ENCODE assay signal across 20 cellular contexts in the genomic region with DNA sequence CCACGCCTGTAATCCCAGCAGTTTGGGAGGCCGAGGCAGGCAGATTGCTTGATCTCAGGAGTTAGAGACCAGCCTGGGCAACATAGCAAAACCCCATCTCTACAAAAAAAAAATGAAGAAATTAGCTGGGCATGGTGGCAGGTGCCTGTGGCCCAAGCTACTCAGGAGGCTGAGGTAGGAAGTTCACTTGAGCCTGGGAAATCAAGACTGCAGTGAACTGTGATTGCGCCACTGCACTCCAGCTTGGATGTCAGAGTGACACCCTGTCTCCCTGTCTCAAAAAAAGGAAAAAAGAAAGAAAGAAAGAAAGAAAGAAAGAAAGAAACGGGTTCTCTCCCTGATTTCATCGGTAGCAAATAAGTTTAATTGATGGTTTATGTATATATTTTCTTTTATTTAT.
A peak's percentile ranks its signal among the peaks of the same experiment; 100 is the strongest.
DNase-seq lines count a peak whose midpoint lies in the region; TF ChIP-seq lines count a peak whose summit lies in the region.
"Had no signal": no experiment of that assay in that cellular context is flagged by ENCODE, and none has a peak within 500 bp of the region (broad histone marks: within the 10 kb centered on the region; RNA-seq: fewer than 3 reads in every experiment).

No MANE protein-coding gene starts in this region.

- H3K36me3 Mint-ChIP-seq in Calu3 (ENCODE audit: insufficient read depth, unreplicated experiment): no peaks in the 10 kb centered on the region
- H3K36me3 Mint-ChIP-seq: IgD-negative memory B cell had no signal

- DNase-seq in Calu3 (no peak), HT-29 (ENCODE audit: low spot score) (peak; percentile 23), amniotic epithelial cell (ENCODE audit: low read depth) (peak; percentile 11), epithelial cell of prostate (ENCODE audit: low read depth, low spot score) (no peak), ecto neural progenitor cell (ENCODE audit: low spot score) (no peak), NCI-H2107 (lab: John Stamatoyannopoulos, UW) (no peak)
- no peak for DNase-seq in activated naive CD4-positive, alpha-beta T cell treated with anti-CD3 and anti-CD28 coated beads, Interleukin-2, amount 50 U/mL, for 16 hours
- DNase-seq in activated effector memory CD4-positive, alpha-beta T cell treated with anti-CD3 and anti-CD28 coated beads, Interleukin-2, amount 50 U/mL, for 16 hours: no peak
- DNase-seq: DMS153, H9, NCI-H1048, NCI-H1436 treated with DMSO at 0.1 percent for 48 hours, NCI-H187 treated with DMSO at 0.1 percent for 48 hours, NCI-H446, NCI-H524 treated with DMSO at 0.1 percent for 48 hours, NCI-H774, SHP77 had no signal

- H3K27ac ChIP-seq in epithelial cell of prostate: peak overlapping the region; percentile 84
- H3K27ac ChIP-seq: KMS-11 had no signal

- CTCF ChIA-PET in Calu3 (lab: Charles Lee): interaction anchor here (1.0 to 1.8 kb wide), 2 partner anchors 8 to 16 kb away, joined by 5 to 11 read pairs; no protein-coding TSS in a partner anchor

- intact Hi-C loops in Calu3 (cut with micrococcal nuclease; ENCODE audit: unreplicated experiment): loop anchor here (10.0 kb wide), 2 partner anchors 245 to 395 kb away; a partner anchor contains a TSS

- peak overlapping the region; percentile 89 for H3K27ac Mint-ChIP-seq in Calu3 (ENCODE audit: unreplicated experiment)
- H3K27ac Mint-ChIP-seq: IgD-negative memory B cell had no signal

- no peaks in the 10 kb centered on the region for H3K27me3 Mint-ChIP-seq in Calu3 (ENCODE audit: unreplicated experiment)

- H3K9me3 Mint-ChIP-seq in Calu3 (ENCODE audit: low read depth, unreplicated experiment): peaks cover 3% of the 10 kb centered on the region
- H3K9me3 Mint-ChIP-seq: HFFc6, IgD-negative memory B cell had no signal

- no TSS peak for BruUV-seq in Calu3 (replicated peaks; lab: Mats Ljungman, UMichigan)

- H3K4me3 Mint-ChIP-seq in Calu3 (ENCODE audit: low read depth, unreplicated experiment): no peak overlapping the region
- H3K4me3 Mint-ChIP-seq: H9, IgD-negative memory B cell had no signal

- peaks cover 52% of the 10 kb centered on the region for H3K4me1 Mint-ChIP-seq in Calu3 (ENCODE audit: low read depth, unreplicated experiment)
- H3K4me1 Mint-ChIP-seq: IgD-negative memory B cell had no signal

- no peak for TF ChIP-seq CTCF in Calu3 (IDR thresholded peaks at IDR 0.05; ENCODE audit: unreplicated experiment)

Comparison
In these comparisons a context has a peak if more than half of its experiments do, and no peak if none do; other contexts are left out.
1. DNase-seq: peak in HT-29 (single experiment) and amniotic epithelial cell (single experiment); none in Calu3 (single experiment), epithelial cell of prostate (single experiment), activated naive CD4-positive, alpha-beta T cell treated with anti-CD3 and anti-CD28 coated beads, Interleukin-2, amount 50 U/mL, for 16 hours (single experiment), ecto neural progenitor cell (single experiment), NCI-H2107 (single experiment) and activated effector memory CD4-positive, alpha-beta T cell treated with anti-CD3 and anti-CD28 coated beads, Interleukin-2, amount 50 U/mL, for 16 hours (single experiment).